14 cellular contexts compared by ENCODE assay signal in genomic region chr9:28792736-28793135, GRCh38.
DNase-seq lines count a peak whose midpoint lies in the region; TF ChIP-seq lines count a peak whose summit lies in the region.
"Had no signal": no experiment of that assay in that cellular context is flagged by ENCODE, and none has a peak within 500 bp of the region (broad histone marks: within the 10 kb centered on the region; RNA-seq: fewer than 3 reads in every experiment).

No MANE protein-coding gene starts in this region.

- intact Hi-C loops in esophagus squamous epithelium (cut with DNase I) = no loop called here

- H3K9me2 ChIP-seq in hepatocyte (replicated peaks; ENCODE audit: insufficient read depth) = no peaks in the 10 kb centered on the region

- H3K36me3 ChIP-seq in hepatocyte (replicated peaks; ENCODE audit: insufficient read depth, low read depth) (no peaks in the 10 kb centered on the region), esophagus squamous epithelium (no peaks in the 10 kb centered on the region)
- H3K36me3 ChIP-seq: BLaER1 treated with 17β-estradiol and CSF1 and Interleukin-3, amounts not matched to agents 10 nM and 100 nM had no signal

- DNase-seq in ELR (ENCODE audit: low read depth) (peak; percentile 10), NCI-H226 (peak; percentile 13), epithelial cell of esophagus (ENCODE audit: low read depth) (peak; percentile 53), retinal pigment epithelial cell (ENCODE audit: low read depth) (peak; percentile 14), hepatocyte (ENCODE audit: low spot score) (no peak), esophagus squamous epithelium (lab: John Stamatoyannopoulos, UW) (no peak)
- DNase-seq: CD8-positive, alpha-beta T cell; COR-L47; DMS 273 treated with DMSO at 0.1 percent for 48 hours; DMS53; DND-41; EL; H9 had no signal

- H3K9me3 ChIP-seq in hepatocyte (ENCODE audit: low read depth) (no peaks in the 10 kb centered on the region), esophagus squamous epithelium (no peaks in the 10 kb centered on the region)
- H3K9me3 ChIP-seq: BLaER1 treated with 17β-estradiol and CSF1 and Interleukin-3, amounts not matched to agents 10 nM and 100 nM had no signal

- H3K27me3 ChIP-seq in hepatocyte (no peaks in the 10 kb centered on the region), esophagus squamous epithelium (no peaks in the 10 kb centered on the region)
- H3K27me3 ChIP-seq: BLaER1 treated with 17β-estradiol and CSF1 and Interleukin-3, amounts not matched to agents 10 nM and 100 nM had no signal

- TF ChIP-seq POLR2A in esophagus squamous epithelium (IDR thresholded peaks at IDR 0.05) = no peak

- no peak for TF ChIP-seq CTCF in epithelial cell of esophagus (IDR thresholded peaks at IDR 0.05; ENCODE audit: insufficient read depth, low read depth, low read length, missing control alignments)
- TF ChIP-seq CTCF in retinal pigment epithelial cell (conservative IDR thresholded peaks at IDR 0.05; ENCODE audit: low read depth, low read length) = no peak
- TF ChIP-seq CTCF in hepatocyte (IDR thresholded peaks at IDR 0.05; ENCODE audit: poor library complexity) = no peak
- TF ChIP-seq CTCF in esophagus squamous epithelium (IDR thresholded peaks at IDR 0.05) = no peak

- no peaks in the 10 kb centered on the region for H4K20me1 ChIP-seq in hepatocyte (ENCODE audit: insufficient read depth, poor library complexity, severe bottlenecking)
- H4K20me1 ChIP-seq: BLaER1 treated with 17β-estradiol and CSF1 and Interleukin-3, amounts not matched to agents 10 nM and 100 nM had no signal

- no peaks in the 10 kb centered on the region for H3K79me2 ChIP-seq in hepatocyte

- H3K27ac ChIP-seq in hepatocyte = no peak overlapping the region
- H3K27ac ChIP-seq in esophagus squamous epithelium = no peak overlapping the region
- H3K27ac ChIP-seq: BLaER1 treated with 17β-estradiol and CSF1 and Interleukin-3, amounts not matched to agents 10 nM and 100 nM had no signal

- H3K4me1 ChIP-seq in hepatocyte (ENCODE audit: insufficient read depth) = no peaks in the 10 kb centered on the region
- no peaks in the 10 kb centered on the region for H3K4me1 ChIP-seq in esophagus squamous epithelium
- H3K4me1 ChIP-seq: BLaER1 treated with 17β-estradiol and CSF1 and Interleukin-3, amounts not matched to agents 10 nM and 100 nM had no signal

- no peak overlapping the region for H2AFZ ChIP-seq in hepatocyte

- no peak overlapping the region for H3K4me2 ChIP-seq in hepatocyte
- H3K4me2 ChIP-seq: BLaER1 treated with 17β-estradiol and CSF1 and Interleukin-3, amounts not matched to agents 10 nM and 100 nM had no signal

- H3K4me3 ChIP-seq in epithelial cell of esophagus (ENCODE audit: low read length) = no peak overlapping the region
- no peak overlapping the region for H3K4me3 ChIP-seq in retinal pigment epithelial cell (ENCODE audit: low read length)
- H3K4me3 ChIP-seq in hepatocyte = no peak overlapping the region
- no peak overlapping the region for H3K4me3 ChIP-seq in esophagus squamous epithelium
- H3K4me3 ChIP-seq: BLaER1 treated with 17β-estradiol and CSF1 and Interleukin-3, amounts not matched to agents 10 nM and 100 nM had no signal

Comparison
In these comparisons a context has a peak if more than half of its experiments do, and no peak if none do; other contexts are left out.
1. DNase-seq: peak in ELR (single experiment), NCI-H226 (single experiment), epithelial cell of esophagus (single experiment) and retinal pigment epithelial cell (single experiment); none in hepatocyte (single experiment) and esophagus squamous epithelium (single experiment).